Comparison of ENCODE assay signal across 19 cellular contexts in genomic region chr9:76585487-76586459, GRCh38.
A peak's percentile ranks its signal among the peaks of the same experiment; 100 is the strongest.
DNase-seq lines count a peak whose midpoint lies in the region; ATAC-seq, FAIRE-seq and TF ChIP-seq lines count a peak whose summit lies in the region.
"Had no signal": no experiment of that assay in that cellular context is flagged by ENCODE, and none has a peak within 500 bp of the region (broad histone marks: within the 10 kb centered on the region; RNA-seq: fewer than 3 reads in every experiment).

No MANE protein-coding gene starts in this region.

- DNase-seq in NCI-H2029 treated with DMSO at 0.1 percent for 48 hours (lab: John Stamatoyannopoulos, UW) (peak; percentile 93), small intestine (peak; percentile 96), NCI-H2081 treated with DMSO at 0.1 percent for 48 hours (lab: John Stamatoyannopoulos, UW) (no peak)
- DNase-seq in stimulated activated CD8-positive, alpha-beta memory T cell treated with anti-CD3 and anti-CD28 coated beads, Interleukin-4, amount 100 ng/mL, for 48 hours = no peak
- DNase-seq: activated T-cell treated with anti-CD3 and anti-CD28 coated beads, Interleukin-2, amount 50 U/mL, for 1 hour; CD8-positive, alpha-beta memory T cell; GOT3; KG1; natural killer cell; NCI-H226; RPMI8226; stimulated activated CD4-positive, alpha-beta T cell treated with anti-CD3 and anti-CD28 coated beads, Interleukin-4, amount 100 ng/mL, for 24 hours; stimulated activated naive CD4-positive, alpha-beta T cell treated with Interleukin-2 at 50 U/mL for 16 hours; T-helper 2 cell had no signal

- WGBS in small intestine, 3 donors = 25 to 63% (median 42%) methylated on average over 7 of the region's 7 CpGs

- intact Hi-C loops in dendritic cell treated with granulocyte-macrophage colony-stimulating factor and Interleukin-4, amounts not matched to agents 40 ng/mL and 50 ng/mL, for 4 days (cut with micrococcal nuclease) = loop anchor here (2.0 kb wide), 1 partner anchor 13 kb away; no protein-coding TSS in a partner anchor

- peak; percentile 86 for FAIRE-seq in small intestine (lab: Jason Lieb, UNC)
- FAIRE-seq: GM18507 had no signal

- H3K36me3 ChIP-seq in HEK293 (ENCODE audit: control insufficient read depth in 2 of 2, insufficient read depth in 1 of 2, low read length in 2 of 2) (no peaks in the 10 kb centered on the region), small intestine (ENCODE audit: control insufficient read depth in 2 of 2, insufficient read depth in 2 of 2, low read length in 2 of 2) (no peaks in the 10 kb centered on the region)

- H3K27me3 Mint-ChIP-seq in dendritic cell treated with granulocyte-macrophage colony-stimulating factor and Interleukin-4, amounts not matched to agents 40 ng/mL and 50 ng/mL, for 4 days = no peaks in the 10 kb centered on the region

- H3K4me3 Mint-ChIP-seq in dendritic cell treated with granulocyte-macrophage colony-stimulating factor and Interleukin-4, amounts not matched to agents 40 ng/mL and 50 ng/mL, for 4 days = no peak overlapping the region
- H3K4me3 Mint-ChIP-seq: CD8-positive, alpha-beta memory T cell; natural killer cell had no signal

- TF ChIP-seq CTCF in HEK293 (tag by site-specific recombination; IDR thresholded peaks at IDR 0.05) = no peak

- no peaks in the 10 kb centered on the region for H3K9me3 Mint-ChIP-seq in dendritic cell treated with granulocyte-macrophage colony-stimulating factor and Interleukin-4, amounts not matched to agents 40 ng/mL and 50 ng/mL, for 4 days
- H3K9me3 Mint-ChIP-seq: natural killer cell had no signal

- POLR2A ChIA-PET in HEK293 (lab: Yijun Ruan, JAX) = no interaction called here

- no peaks in the 10 kb centered on the region for H3K4me1 ChIP-seq in HEK293 (ENCODE audit: control insufficient read depth, insufficient read depth, low read length)
- H3K4me1 ChIP-seq in small intestine (ENCODE audit: control insufficient read depth in 2 of 2, insufficient read depth in 1 of 2, low read depth in 1 of 2, low read length in 1 of 2) = peaks cover 6 to 7% of the 10 kb centered on the region in 2 donors

- H3K27ac ChIP-seq in HEK293 (ENCODE audit: extremely low read depth, low read depth, low read length) = no peak overlapping the region
- H3K27ac ChIP-seq in small intestine (ENCODE audit: low read depth in 1 of 2, low read length in 1 of 2) = peak overlapping the region; percentile 45 to 60

- H3K9me3 ChIP-seq in HEK293 (ENCODE audit: control insufficient read depth, insufficient read depth, low read depth, low read length) (no peaks in the 10 kb centered on the region), small intestine (ENCODE audit: control insufficient read depth, low read depth) (no peaks in the 10 kb centered on the region)

- H3K4me3 ChIP-seq in HEK293 (ENCODE audit: low read depth, low read length) (no peak overlapping the region), small intestine (ENCODE audit: low read depth in 1 of 2, low read length in 2 of 2) (no peak overlapping the region)

- H3K27me3 ChIP-seq in small intestine (ENCODE audit: control insufficient read depth in 2 of 2, insufficient read depth in 2 of 2, low read length in 2 of 2) = no peaks in the 10 kb centered on the region

- peaks cover 76% of the 10 kb centered on the region for H3K4me1 Mint-ChIP-seq in dendritic cell treated with granulocyte-macrophage colony-stimulating factor and Interleukin-4, amounts not matched to agents 40 ng/mL and 50 ng/mL, for 4 days (ENCODE audit: low read depth)

- no peaks in the 10 kb centered on the region for H3K36me3 Mint-ChIP-seq in dendritic cell treated with granulocyte-macrophage colony-stimulating factor and Interleukin-4, amounts not matched to agents 40 ng/mL and 50 ng/mL, for 4 days (ENCODE audit: low read depth)
- H3K36me3 Mint-ChIP-seq: CD8-positive, alpha-beta memory T cell; natural killer cell had no signal

- no peak for ATAC-seq in HG02981 (IDR thresholded peaks at IDR 0.05; ENCODE audit: unreplicated experiment)
- ATAC-seq: natural killer cell, sciatic nerve had no signal

- CTCF ChIA-PET in HEK293 (lab: Yijun Ruan, JAX) = interaction anchor here (1.0 kb wide), 1 partner anchor 10 kb away, joined by 4 read pairs; no protein-coding TSS in a partner anchor

- peak overlapping the region; percentile 66 for H3K27ac Mint-ChIP-seq in dendritic cell treated with granulocyte-macrophage colony-stimulating factor and Interleukin-4, amounts not matched to agents 40 ng/mL and 50 ng/mL, for 4 days
- H3K27ac Mint-ChIP-seq: CD8-positive, alpha-beta memory T cell; natural killer cell had no signal

TF ChIP-seq in HEK293, 187 proteins besides CTCF, POLR2A, EP300 and RAD21:
- TF ChIP-seq, protein P1, sequence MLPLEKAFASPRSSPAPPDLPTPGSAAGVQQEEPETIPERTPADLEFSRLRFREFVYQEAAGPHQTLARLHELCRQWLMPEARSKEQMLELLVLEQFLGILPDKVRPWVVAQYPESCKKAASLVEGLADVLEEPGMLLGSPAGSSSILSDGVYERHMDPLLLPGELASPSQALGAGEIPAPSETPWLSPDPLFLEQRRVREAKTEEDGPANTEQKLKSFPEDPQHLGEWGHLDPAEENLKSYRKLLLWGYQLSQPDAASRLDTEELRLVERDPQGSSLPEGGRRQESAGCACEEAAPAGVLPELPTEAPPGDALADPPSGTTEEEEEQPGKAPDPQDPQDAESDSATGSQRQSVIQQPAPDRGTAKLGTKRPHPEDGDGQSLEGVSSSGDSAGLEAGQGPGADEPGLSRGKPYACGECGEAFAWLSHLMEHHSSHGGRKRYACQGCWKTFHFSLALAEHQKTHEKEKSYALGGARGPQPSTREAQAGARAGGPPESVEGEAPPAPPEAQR (tag by site-specific recombination; IDR thresholded peaks at IDR 0.05) = no peak
- TF ChIP-seq SCRT2 (tag by site-specific recombination; IDR thresholded peaks at IDR 0.05) (peak; percentile 54; the same call in 1 of the 2 replicates), SCRT1 (tag by site-specific recombination; IDR thresholded peaks at IDR 0.05; ENCODE audit: borderline replicate concordance) (peak; percentile 51; the same call in 1 of the 2 replicates)

Comparison
In these comparisons a context has a peak if more than half of its experiments do, and no peak if none do; other contexts are left out.
1. DNase-seq: peak in NCI-H2029 treated with DMSO at 0.1 percent for 48 hours (single experiment) and small intestine (single experiment); none in stimulated activated CD8-positive, alpha-beta memory T cell treated with anti-CD3 and anti-CD28 coated beads, Interleukin-4, amount 100 ng/mL, for 48 hours (single experiment) and NCI-H2081 treated with DMSO at 0.1 percent for 48 hours (single experiment).